Comparison of ENCODE assay signal across 16 cellular contexts in the genomic region with DNA sequence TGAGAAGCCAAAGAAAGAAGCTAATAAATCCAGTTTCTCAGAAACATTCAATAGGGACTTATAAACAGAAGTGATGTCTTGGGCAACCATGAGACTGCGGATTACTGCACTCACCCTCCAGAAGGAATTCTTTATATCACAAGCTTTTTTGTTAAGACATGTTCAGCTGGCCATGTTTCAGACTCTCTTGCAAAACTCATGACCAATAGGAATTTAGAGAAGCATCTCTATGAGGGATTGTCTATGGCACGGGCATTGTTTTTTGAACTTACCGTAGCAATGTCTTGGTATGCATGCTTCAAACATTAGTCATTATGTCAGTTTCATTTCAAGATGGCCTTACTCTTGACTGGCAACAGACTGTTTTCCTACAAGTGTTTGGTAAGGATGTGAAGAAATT. TPM values are rescaled to one million over a fixed set of nuclear protein-coding genes. Genes with fewer than 3 reads are reported as not detected.
DNase-seq lines count a peak whose midpoint lies in the region; ATAC-seq and TF ChIP-seq lines count a peak whose summit lies in the region.
"Had no signal": no experiment of that assay in that cellular context is flagged by ENCODE, and none has a peak within 500 bp of the region (broad histone marks: within the 10 kb centered on the region; RNA-seq: fewer than 3 reads in every experiment).

No MANE protein-coding gene starts in this region.

- peak; percentile 10 for DNase-seq in HPDE6-E6E7 (ENCODE audit: extremely low spot score)
- peak; percentile 14 for DNase-seq in RWPE1 (ENCODE audit: low spot score)
- DNase-seq in epithelial cell of prostate (ENCODE audit: low read depth, low spot score) = peak; percentile 61
- DNase-seq in heart left ventricle = no peak
- no peak for DNase-seq in nucleus accumbens (lab: John Stamatoyannopoulos, UW)
- no peak for DNase-seq in activated T-cell treated with anti-CD3 and anti-CD28 coated beads, Interleukin-2, amount 50 U/mL, for 72 hours
- DNase-seq: C1 segment of cervical spinal cord; Calu3; CD4-positive, alpha-beta T cell; DMS 273 treated with DMSO at 0.1 percent for 48 hours; DMS79; GM23248; H7 had no signal

- TF ChIP-seq CTCF in RWPE1 (conservative IDR thresholded peaks at IDR 0.05; ENCODE audit: low read depth) (no peak), heart left ventricle (IDR thresholded peaks at IDR 0.05) (no peak)

- intact Hi-C loops in heart left ventricle (cut with DNase I) = no loop called here

- peaks cover 0 to 98% (median 54%) of the 10 kb centered on the region in 12 donors for H3K9me3 ChIP-seq in heart left ventricle

- no peaks in the 10 kb centered on the region for H3K4me1 ChIP-seq in heart left ventricle

- POLR2A ChIA-PET in RWPE1 (lab: Yijun Ruan, JAX; ENCODE audit: low non-redundant PET) = no interaction called here

- peaks cover 20 to 23% of the 10 kb centered on the region in 2 donors for H3K36me3 Mint-ChIP-seq in activated T-cell treated with anti-CD3 and anti-CD28 coated beads, Interleukin-2, amount 50 U/mL, for 72 hours (ENCODE audit: insufficient read depth in 2 of 2)
- H3K36me3 Mint-ChIP-seq: IgD-negative memory B cell had no signal

- CTCF ChIA-PET in RWPE1 (lab: Yijun Ruan, JAX) = no interaction called here

- no peaks in the 10 kb centered on the region for H3K27me3 Mint-ChIP-seq in activated T-cell treated with anti-CD3 and anti-CD28 coated beads, Interleukin-2, amount 50 U/mL, for 72 hours (ENCODE audit: low read depth)
- H3K27me3 Mint-ChIP-seq: B cell; CD4-positive, alpha-beta T cell; IgD-negative memory B cell had no signal

- TF ChIP-seq POLR2A in heart left ventricle (IDR thresholded peaks at IDR 0.05) = no peak

- no peaks in the 10 kb centered on the region for H3K36me3 ChIP-seq in heart left ventricle

- no peak for ATAC-seq in heart left ventricle
- ATAC-seq in GM18861 (IDR thresholded peaks at IDR 0.05; ENCODE audit: unreplicated experiment) = no peak
- no peak for ATAC-seq in activated T-cell treated with anti-CD3 and anti-CD28 coated beads, Interleukin-2, amount 50 U/mL, for 72 hours (replicated peaks in 1 of 2)

- H3K4me3 ChIP-seq in heart left ventricle = no peak overlapping the region
- H3K4me3 ChIP-seq: GM23248 had no signal

- H3K4me1 Mint-ChIP-seq in activated T-cell treated with anti-CD3 and anti-CD28 coated beads, Interleukin-2, amount 50 U/mL, for 72 hours (ENCODE audit: low read depth) = no peaks in the 10 kb centered on the region
- H3K4me1 Mint-ChIP-seq: B cell, IgD-negative memory B cell had no signal

- WGBS in heart left ventricle, 4 donors = 84 to 94% (median 90%) methylated on average over 3 of the region's 3 CpGs

- H3K9me3 Mint-ChIP-seq in activated T-cell treated with anti-CD3 and anti-CD28 coated beads, Interleukin-2, amount 50 U/mL, for 72 hours = peaks cover 16 to 19% of the 10 kb centered on the region in 2 donors

- H3K27ac ChIP-seq in RWPE1 (no peak overlapping the region), epithelial cell of prostate (peak overlapping the region; percentile 11), heart left ventricle (no peak overlapping the region)
- H3K27ac ChIP-seq: GM23248 had no signal

- H3K27me3 ChIP-seq in heart left ventricle = no peaks in the 10 kb centered on the region

- no peak overlapping the region for H3K4me3 Mint-ChIP-seq in activated T-cell treated with anti-CD3 and anti-CD28 coated beads, Interleukin-2, amount 50 U/mL, for 72 hours
- H3K4me3 Mint-ChIP-seq: B cell; CD4-positive, alpha-beta T cell had no signal

- no peak overlapping the region for H3K27ac Mint-ChIP-seq in activated T-cell treated with anti-CD3 and anti-CD28 coated beads, Interleukin-2, amount 50 U/mL, for 72 hours
- H3K27ac Mint-ChIP-seq: B cell; CD4-positive, alpha-beta T cell; IgD-negative memory B cell had no signal

RNA-seq across cellular contexts. Expression of gene ZNF268, which starts 15.5 kb away (rescaled TPM):
- 10 to 100 TPM in 5 of 9 donors, 1 to 10 TPM in 4; 8.1 to 15.5 (median 10.0) TPM for total RNA-seq in heart left ventricle
- 1 to 10 TPM; 2.6 to 6.8 TPM for polyA plus RNA-seq in heart left ventricle
- 10 to 100 TPM; 16.7 to 18.8 TPM for total RNA-seq in activated T-cell treated with anti-CD3 and anti-CD28 coated beads, Interleukin-2, amount 50 U/mL, for 72 hours

RNA-seq across cellular contexts. Expression of gene ZNF10, which starts 35.3 kb away (rescaled TPM):
- 1 to 10 TPM; 4.8 to 9.9 (median 8.1) TPM for total RNA-seq in heart left ventricle
- polyA plus RNA-seq in heart left ventricle = 1 to 10 TPM; 4.8 to 5.9 TPM
- 10 to 100 TPM in 1 of 2 donors, 1 to 10 TPM in 1; 9.3 to 14.2 TPM for total RNA-seq in activated T-cell treated with anti-CD3 and anti-CD28 coated beads, Interleukin-2, amount 50 U/mL, for 72 hours

RNA-seq across cellular contexts. Expression of gene ZNF891, which starts 35.7 kb away (rescaled TPM):
- total RNA-seq in heart left ventricle = 1 to 10 TPM in 5 of 9 donors, under 1 TPM in 4; 0.60 to 1.3 (median 1.0) TPM
- polyA plus RNA-seq in heart left ventricle = under 1 TPM; 0.49 to 0.80 TPM
- total RNA-seq in activated T-cell treated with anti-CD3 and anti-CD28 coated beads, Interleukin-2, amount 50 U/mL, for 72 hours = 1 to 10 TPM; 1.8 to 2.2 TPM

Comparison
In these comparisons a context has a peak if more than half of its experiments do, and no peak if none do; other contexts are left out.
1. DNase-seq: peak in HPDE6-E6E7 (single experiment), RWPE1 (single experiment) and epithelial cell of prostate (single experiment); none in heart left ventricle (0 of 5), nucleus accumbens (0 of 56) and activated T-cell treated with anti-CD3 and anti-CD28 coated beads, Interleukin-2, amount 50 U/mL, for 72 hours (0 of 2).